1 cellular context compared by ENCODE assay signal in genomic region chr7:25859732-25860131, GRCh38.
TF ChIP-seq lines count a peak whose summit lies in the region.

No MANE protein-coding gene starts in this region.

TF ChIP-seq in GM23338, 12 proteins besides CTCF, POLR2A, EP300 and RAD21 (continued from another document):
- TF ChIP-seq ETS1 (IDR thresholded peaks at IDR 0.05) = no peak
- TF ChIP-seq REST (IDR thresholded peaks at IDR 0.05; ENCODE audit: unreplicated experiment) = no peak
- no peak for TF ChIP-seq POLR2AphosphoS5 (IDR thresholded peaks at IDR 0.05; ENCODE audit: low read depth)
- no peak for TF ChIP-seq EZH2phosphoT487 (IDR thresholded peaks at IDR 0.05; ENCODE audit: unreplicated experiment)
- TF ChIP-seq ZNF462 (CRISPR knock-in tag; IDR thresholded peaks at IDR 0.05) = no peak
- TF ChIP-seq ZNF331 (CRISPR knock-in tag; IDR thresholded peaks at IDR 0.05; ENCODE audit: low read depth) = no peak
- no peak for TF ChIP-seq JUNB (IDR thresholded peaks at IDR 0.05; ENCODE audit: unreplicated experiment)
- TF ChIP-seq NANOG (IDR thresholded peaks at IDR 0.05; ENCODE audit: borderline replicate concordance) = no peak
- TF ChIP-seq ZNF114 (CRISPR knock-in tag; IDR thresholded peaks at IDR 0.05) = no peak
- no peak for TF ChIP-seq CREB1 (CRISPR knock-in tag; IDR thresholded peaks at IDR 0.05; ENCODE audit: low read depth)
- no peak for TF ChIP-seq EZH2 (IDR thresholded peaks at IDR 0.05; ENCODE audit: low read depth, unreplicated experiment)
